In the genomic region with DNA sequence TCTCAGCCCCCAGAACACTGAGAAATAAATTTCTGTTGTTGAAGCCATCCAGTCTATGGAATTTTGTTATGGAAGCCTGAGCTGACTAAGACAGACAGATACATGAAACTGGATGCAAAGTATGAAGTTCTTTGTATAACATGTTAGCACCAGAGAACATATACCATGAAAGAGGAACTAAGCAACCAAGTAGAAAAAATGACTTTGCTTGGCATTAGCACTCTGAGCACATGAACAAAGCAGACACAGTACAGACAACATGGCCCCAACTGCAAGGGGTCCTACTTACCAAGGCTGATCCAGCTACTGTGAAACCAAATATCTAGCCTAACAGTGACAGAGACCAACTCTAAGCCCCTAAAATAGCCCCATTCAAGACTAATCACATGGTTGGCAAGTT, we compare ENCODE assay signal across 1 cellular context.
TF ChIP-seq lines count a peak whose summit lies in the region.

No MANE protein-coding gene starts in this region.

TF ChIP-seq in GM12878, 131 proteins besides CTCF, POLR2A, EP300 and RAD21 (continued from another document):
- TF ChIP-seq, protein P1, sequence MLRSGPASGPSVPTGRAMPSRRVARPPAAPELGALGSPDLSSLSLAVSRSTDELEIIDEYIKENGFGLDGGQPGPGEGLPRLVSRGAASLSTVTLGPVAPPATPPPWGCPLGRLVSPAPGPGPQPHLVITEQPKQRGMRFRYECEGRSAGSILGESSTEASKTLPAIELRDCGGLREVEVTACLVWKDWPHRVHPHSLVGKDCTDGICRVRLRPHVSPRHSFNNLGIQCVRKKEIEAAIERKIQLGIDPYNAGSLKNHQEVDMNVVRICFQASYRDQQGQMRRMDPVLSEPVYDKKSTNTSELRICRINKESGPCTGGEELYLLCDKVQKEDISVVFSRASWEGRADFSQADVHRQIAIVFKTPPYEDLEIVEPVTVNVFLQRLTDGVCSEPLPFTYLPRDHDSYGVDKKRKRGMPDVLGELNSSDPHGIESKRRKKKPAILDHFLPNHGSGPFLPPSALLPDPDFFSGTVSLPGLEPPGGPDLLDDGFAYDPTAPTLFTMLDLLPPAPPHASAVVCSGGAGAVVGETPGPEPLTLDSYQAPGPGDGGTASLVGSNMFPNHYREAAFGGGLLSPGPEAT (IDR thresholded peaks at IDR 0.05; ENCODE audit: low read depth): no peak
- TF ChIP-seq, protein P2, sequence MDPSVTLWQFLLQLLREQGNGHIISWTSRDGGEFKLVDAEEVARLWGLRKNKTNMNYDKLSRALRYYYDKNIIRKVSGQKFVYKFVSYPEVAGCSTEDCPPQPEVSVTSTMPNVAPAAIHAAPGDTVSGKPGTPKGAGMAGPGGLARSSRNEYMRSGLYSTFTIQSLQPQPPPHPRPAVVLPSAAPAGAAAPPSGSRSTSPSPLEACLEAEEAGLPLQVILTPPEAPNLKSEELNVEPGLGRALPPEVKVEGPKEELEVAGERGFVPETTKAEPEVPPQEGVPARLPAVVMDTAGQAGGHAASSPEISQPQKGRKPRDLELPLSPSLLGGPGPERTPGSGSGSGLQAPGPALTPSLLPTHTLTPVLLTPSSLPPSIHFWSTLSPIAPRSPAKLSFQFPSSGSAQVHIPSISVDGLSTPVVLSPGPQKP (IDR thresholded peaks at IDR 0.05; ENCODE audit: low read depth, low read length): no peak
- TF ChIP-seq POLR2AphosphoS5 (IDR thresholded peaks at IDR 0.05; ENCODE audit: low read length): no peak
- TF ChIP-seq NBN (IDR thresholded peaks at IDR 0.05): no peak
- TF ChIP-seq DPF2 (IDR thresholded peaks at IDR 0.05): no peak
- TF ChIP-seq BHLHE40 (IDR thresholded peaks at IDR 0.05; ENCODE audit: borderline replicate concordance in 1 of 2, low read depth in 2 of 2, low read length in 1 of 2): no peak
- no peak for TF ChIP-seq SPI1 (IDR thresholded peaks at IDR 0.05; ENCODE audit: borderline replicate concordance, insufficient read depth, low read depth, low read length)
- no peak for TF ChIP-seq SUZ12 (IDR thresholded peaks at IDR 0.05; ENCODE audit: unreplicated experiment)
